Comparison of ENCODE assay signal across 14 cellular contexts in genomic region chrX:1492421-1493012, GRCh38. TPM values are rescaled to one million over a fixed set of nuclear protein-coding genes. Genes with fewer than 3 reads are reported as not detected.
DNase-seq lines count a peak whose midpoint lies in the region; ATAC-seq and TF ChIP-seq lines count a peak whose summit lies in the region.
"Had no signal": no experiment of that assay in that cellular context is flagged by ENCODE, and none has a peak within 500 bp of the region (broad histone marks: within the 10 kb centered on the region; RNA-seq: fewer than 3 reads in every experiment).

No MANE protein-coding gene starts in this region.

- DNase-seq in CD8-positive, alpha-beta memory T cell, result no peak
- no peak for DNase-seq in activated T-helper 1 cell treated with anti-CD3 and anti-CD28 coated beads, Interleukin-12 subunit alpha, Interleukin-12 subunit beta, Interleukin-2, Interleukin-4 antibody, amounts not matched to agents 30 ng/mL and 10 ng/mL and 1 ng/mL, durations not matched to agents 14 hours and 24 hours and 36 hours (ENCODE audit: low spot score)
- DNase-seq in natural killer cell treated with Interleukin-12 subunit alpha and Interleukin-12 subunit beta and Interleukin-15 and Interleukin-18, amount 100 ng/mL, for 72 hours (ENCODE audit: low spot score), result no peak
- DNase-seq in nephron progenitor cell, result no peak
- DNase-seq in NCI-H1930 (lab: John Stamatoyannopoulos, UW), result no peak
- DNase-seq: activated CD4-positive, alpha-beta T cell treated with anti-CD3 and anti-CD28 coated beads, Interleukin-2, amount 50 U/mL, for 1 hour; heart right ventricle; left ventricle myocardium inferior; NCI-H1048; NCI-H226 had no signal

- peaks cover 20% of the 10 kb centered on the region for H3K36me3 ChIP-seq in CD8-positive, alpha-beta memory T cell (ENCODE audit: insufficient read depth, low read length)
- no peaks in the 10 kb centered on the region for H3K36me3 ChIP-seq in HEK293 (ENCODE audit: control insufficient read depth in 2 of 2, insufficient read depth in 1 of 2, low read length in 2 of 2)
- H3K36me3 ChIP-seq: heart right ventricle, left ventricle myocardium inferior had no signal

- TF ChIP-seq CTCF in HEK293 (tag by site-specific recombination; IDR thresholded peaks at IDR 0.05) (no peak), nephron progenitor cell (IDR thresholded peaks at IDR 0.05) (no peak)

- H3K4me1 ChIP-seq in CD8-positive, alpha-beta memory T cell (ENCODE audit: insufficient read depth, low read length), result peaks cover 11% of the 10 kb centered on the region
- H3K4me1 ChIP-seq in HEK293 (ENCODE audit: control insufficient read depth, insufficient read depth, low read length), result no peaks in the 10 kb centered on the region

- peaks cover 25 to 65% (median 27%) of the 10 kb centered on the region in 3 donors for H3K36me3 Mint-ChIP-seq in CD8-positive, alpha-beta memory T cell
- H3K36me3 Mint-ChIP-seq in activated T-helper 1 cell treated with anti-CD3 and anti-CD28 coated beads, Interleukin-12 subunit alpha, Interleukin-12 subunit beta, Interleukin-2, Interleukin-4 antibody, amounts not matched to agents 30 ng/mL and 10 ng/mL and 1 ng/mL, durations not matched to agents 14 hours and 24 hours and 36 hours (ENCODE audit: low read depth), result peaks cover 27% of the 10 kb centered on the region
- H3K36me3 Mint-ChIP-seq in natural killer cell treated with Interleukin-12 subunit alpha and Interleukin-12 subunit beta and Interleukin-15 and Interleukin-18, amount 100 ng/mL, for 72 hours, result peaks cover 15% of the 10 kb centered on the region
- H3K36me3 Mint-ChIP-seq in nephron progenitor cell (ENCODE audit: low read depth), result peaks cover 4% of the 10 kb centered on the region

- H3K9me3 ChIP-seq in CD8-positive, alpha-beta memory T cell (ENCODE audit: low read length), result no peaks in the 10 kb centered on the region
- H3K9me3 ChIP-seq in HEK293 (ENCODE audit: control insufficient read depth, insufficient read depth, low read depth, low read length), result no peaks in the 10 kb centered on the region

- no peak overlapping the region for H3K4me3 ChIP-seq in CD8-positive, alpha-beta memory T cell (ENCODE audit: low read length)
- H3K4me3 ChIP-seq in HEK293 (ENCODE audit: low read depth, low read length), result no peak overlapping the region
- H3K4me3 ChIP-seq: left ventricle myocardium inferior, PC-9 had no signal

- H3K4me1 Mint-ChIP-seq in CD8-positive, alpha-beta memory T cell, result peaks cover 24 to 41% (median 31%) of the 10 kb centered on the region in 3 donors
- peaks cover 24% of the 10 kb centered on the region for H3K4me1 Mint-ChIP-seq in activated T-helper 1 cell treated with anti-CD3 and anti-CD28 coated beads, Interleukin-12 subunit alpha, Interleukin-12 subunit beta, Interleukin-2, Interleukin-4 antibody, amounts not matched to agents 30 ng/mL and 10 ng/mL and 1 ng/mL, durations not matched to agents 14 hours and 24 hours and 36 hours (ENCODE audit: low read depth)
- peaks cover 14 to 40% of the 10 kb centered on the region in 2 donors for H3K4me1 Mint-ChIP-seq in natural killer cell treated with Interleukin-12 subunit alpha and Interleukin-12 subunit beta and Interleukin-15 and Interleukin-18, amount 100 ng/mL, for 72 hours (ENCODE audit: low read depth in 2 of 2)
- peaks cover 11% of the 10 kb centered on the region for H3K4me1 Mint-ChIP-seq in nephron progenitor cell

- no peaks in the 10 kb centered on the region for H3K27me3 Mint-ChIP-seq in CD8-positive, alpha-beta memory T cell
- H3K27me3 Mint-ChIP-seq in activated T-helper 1 cell treated with anti-CD3 and anti-CD28 coated beads, Interleukin-12 subunit alpha, Interleukin-12 subunit beta, Interleukin-2, Interleukin-4 antibody, amounts not matched to agents 30 ng/mL and 10 ng/mL and 1 ng/mL, durations not matched to agents 14 hours and 24 hours and 36 hours (ENCODE audit: insufficient read depth), result no peaks in the 10 kb centered on the region
- H3K27me3 Mint-ChIP-seq in natural killer cell treated with Interleukin-12 subunit alpha and Interleukin-12 subunit beta and Interleukin-15 and Interleukin-18, amount 100 ng/mL, for 72 hours, result no peaks in the 10 kb centered on the region
- peaks cover 13% of the 10 kb centered on the region for H3K27me3 Mint-ChIP-seq in nephron progenitor cell (ENCODE audit: low read depth, poor library complexity)

- no peak for ATAC-seq in natural killer cell treated with Interleukin-12 subunit alpha and Interleukin-12 subunit beta and Interleukin-15 and Interleukin-18, amount 100 ng/mL, for 72 hours
- no peak for ATAC-seq in HG02870 (IDR thresholded peaks at IDR 0.05; ENCODE audit: unreplicated experiment)

- no peaks in the 10 kb centered on the region for H3K27me3 ChIP-seq in CD8-positive, alpha-beta memory T cell (ENCODE audit: insufficient read depth, low read length, poor library complexity, severe bottlenecking)

- CTCF ChIA-PET in CD8-positive, alpha-beta memory T cell (lab: Charles Lee), result no interaction called here
- CTCF ChIA-PET in HEK293 (lab: Yijun Ruan, JAX), result no interaction called here

- peak overlapping the region in 2 of 7 donors; percentile 2 to 54 for H3K4me3 Mint-ChIP-seq in CD8-positive, alpha-beta memory T cell
- H3K4me3 Mint-ChIP-seq in activated T-helper 1 cell treated with anti-CD3 and anti-CD28 coated beads, Interleukin-12 subunit alpha, Interleukin-12 subunit beta, Interleukin-2, Interleukin-4 antibody, amounts not matched to agents 30 ng/mL and 10 ng/mL and 1 ng/mL, durations not matched to agents 14 hours and 24 hours and 36 hours, result no peak overlapping the region
- H3K4me3 Mint-ChIP-seq in natural killer cell treated with Interleukin-12 subunit alpha and Interleukin-12 subunit beta and Interleukin-15 and Interleukin-18, amount 100 ng/mL, for 72 hours, result no peak overlapping the region
- H3K4me3 Mint-ChIP-seq in nephron progenitor cell, result no peak overlapping the region

- peak overlapping the region; percentile 54 to 95 (median 84) for H3K27ac Mint-ChIP-seq in CD8-positive, alpha-beta memory T cell
- peak overlapping the region; percentile 62 for H3K27ac Mint-ChIP-seq in activated T-helper 1 cell treated with anti-CD3 and anti-CD28 coated beads, Interleukin-12 subunit alpha, Interleukin-12 subunit beta, Interleukin-2, Interleukin-4 antibody, amounts not matched to agents 30 ng/mL and 10 ng/mL and 1 ng/mL, durations not matched to agents 14 hours and 24 hours and 36 hours
- peak overlapping the region; percentile 60 to 80 for H3K27ac Mint-ChIP-seq in natural killer cell treated with Interleukin-12 subunit alpha and Interleukin-12 subunit beta and Interleukin-15 and Interleukin-18, amount 100 ng/mL, for 72 hours
- H3K27ac Mint-ChIP-seq in nephron progenitor cell, result no peak overlapping the region

- intact Hi-C loops in activated T-helper 1 cell treated with anti-CD3 and anti-CD28 coated beads, Interleukin-12 subunit alpha, Interleukin-12 subunit beta, Interleukin-2, Interleukin-4 antibody, amounts not matched to agents 30 ng/mL and 10 ng/mL and 1 ng/mL, durations not matched to agents 14 hours and 24 hours and 36 hours (cut with micrococcal nuclease), result loop anchor here (1.0 to 5.0 kb wide), 2 partner anchors 11 to 40 kb away; partner anchors contain the start of gene ASMTL

- no peak overlapping the region for H3K27ac ChIP-seq in CD8-positive, alpha-beta memory T cell (ENCODE audit: low read depth, low read length)
- no peak overlapping the region for H3K27ac ChIP-seq in HEK293 (ENCODE audit: extremely low read depth, low read depth, low read length)
- H3K27ac ChIP-seq: PC-9 had no signal

- peaks cover 0 to 7% (median 2%) of the 10 kb centered on the region in 5 donors for H3K9me3 Mint-ChIP-seq in CD8-positive, alpha-beta memory T cell
- H3K9me3 Mint-ChIP-seq in activated T-helper 1 cell treated with anti-CD3 and anti-CD28 coated beads, Interleukin-12 subunit alpha, Interleukin-12 subunit beta, Interleukin-2, Interleukin-4 antibody, amounts not matched to agents 30 ng/mL and 10 ng/mL and 1 ng/mL, durations not matched to agents 14 hours and 24 hours and 36 hours, result peaks cover 6% of the 10 kb centered on the region
- H3K9me3 Mint-ChIP-seq in natural killer cell treated with Interleukin-12 subunit alpha and Interleukin-12 subunit beta and Interleukin-15 and Interleukin-18, amount 100 ng/mL, for 72 hours, result peaks cover 6% of the 10 kb centered on the region
- H3K9me3 Mint-ChIP-seq in nephron progenitor cell, result peaks cover 28% of the 10 kb centered on the region

- POLR2A ChIA-PET in CD8-positive, alpha-beta memory T cell (lab: Charles Lee), result no interaction called here
- POLR2A ChIA-PET in HEK293 (lab: Yijun Ruan, JAX), result no interaction called here

TF ChIP-seq in HEK293, 187 proteins besides CTCF, POLR2A, EP300 and RAD21 (continues in another document):
- TF ChIP-seq KLF10 (tag by site-specific recombination; IDR thresholded peaks at IDR 0.05), result peak; percentile 6; the same call in 1 of the 2 replicates
- TF ChIP-seq ZNF202 (tag by site-specific recombination; IDR thresholded peaks at IDR 0.05; ENCODE audit: borderline replicate concordance), result no peak

RNA-seq across cellular contexts. Expression of gene ASMTL, which starts 39.8 kb away (rescaled TPM):
- total RNA-seq in CD8-positive, alpha-beta memory T cell, result 10 to 100 TPM; 26.1 to 26.5 TPM
- 47.9 TPM for polyA plus RNA-seq in CD8-positive, alpha-beta memory T cell
- total RNA-seq in activated T-helper 1 cell treated with anti-CD3 and anti-CD28 coated beads, Interleukin-12 subunit alpha, Interleukin-12 subunit beta, Interleukin-2, Interleukin-4 antibody, amounts not matched to agents 30 ng/mL and 10 ng/mL and 1 ng/mL, durations not matched to agents 14 hours and 24 hours and 36 hours, result 45.4 and 48.0 TPM in 2 replicates
- 10 to 100 TPM; 84.8 to 94.2 TPM for total RNA-seq in natural killer cell treated with Interleukin-12 subunit alpha and Interleukin-12 subunit beta and Interleukin-15 and Interleukin-18, amount 100 ng/mL, for 72 hours

RNA-seq across cellular contexts. Expression of gene P2RY8, which starts 44.5 kb away (rescaled TPM):
- 10 to 100 TPM; 47.1 to 50.1 TPM for total RNA-seq in CD8-positive, alpha-beta memory T cell
- polyA plus RNA-seq in CD8-positive, alpha-beta memory T cell, result 302 TPM
- total RNA-seq in activated T-helper 1 cell treated with anti-CD3 and anti-CD28 coated beads, Interleukin-12 subunit alpha, Interleukin-12 subunit beta, Interleukin-2, Interleukin-4 antibody, amounts not matched to agents 30 ng/mL and 10 ng/mL and 1 ng/mL, durations not matched to agents 14 hours and 24 hours and 36 hours, result 20.4 and 21.8 TPM in 2 replicates
- 10 to 100 TPM; 19.5 to 59.1 TPM for total RNA-seq in natural killer cell treated with Interleukin-12 subunit alpha and Interleukin-12 subunit beta and Interleukin-15 and Interleukin-18, amount 100 ng/mL, for 72 hours
- total RNA-seq: neural crest cell, PC-9 had no signal
